21 cellular contexts compared by ENCODE assay signal in genomic region chr1:205601209-205601608, GRCh38.
"Had no signal": no experiment of that assay in that cellular context is flagged by ENCODE, and none has a peak within 500 bp of the region (broad histone marks: within the 10 kb centered on the region; RNA-seq: fewer than 3 reads in every experiment).

No MANE protein-coding gene starts in this region.

- H3K4me3 ChIP-seq: lung, right atrium auricular region, thyroid gland had no signal

- H3K4me3 Mint-ChIP-seq: activated B cell treated with CpG ODN at 0.5 μM for 24 hours; activated CD4-positive, alpha-beta memory T cell treated with anti-CD3 and anti-CD28 coated beads for 36 hours; activated naive CD4-positive, alpha-beta T cell treated with anti-CD3 and anti-CD28 coated beads, Interleukin-2, amount 10 ng/mL, durations not matched to agents 7 days and 5 days; activated naive CD8-positive, alpha-beta T cell treated with anti-CD3 and anti-CD28 coated beads, Interleukin-2, amount 50 U/mL, for 24 hours; endodermal cell had no signal

- H3K27ac ChIP-seq: brain microvascular endothelial cell, right atrium auricular region, thyroid gland had no signal

- DNase-seq: activated B cell treated with CpG ODN at 0.5 μM for 24 hours; activated CD4-positive, alpha-beta memory T cell treated with anti-CD3 and anti-CD28 coated beads for 36 hours; activated CD4-positive, alpha-beta T cell treated with anti-CD3 and anti-CD28 coated beads for 4 hours; activated effector memory CD4-positive, alpha-beta T cell treated with Interleukin-2 at 50 U/mL for 16 hours; activated naive CD4-positive, alpha-beta T cell treated with anti-CD3 and anti-CD28 coated beads, Interleukin-2, amount 10 ng/mL, durations not matched to agents 7 days and 5 days; activated naive CD8-positive, alpha-beta T cell treated with anti-CD3 and anti-CD28 coated beads, Interleukin-2, amount 50 U/mL, for 24 hours; activated T-cell treated with anti-CD3 and anti-CD28 coated beads, Interleukin-2, amount 50 U/mL, for 48 hours; anterior cingulate cortex; brain microvascular endothelial cell; central memory CD4-positive, alpha-beta T cell; endodermal cell; erythroblast; head of caudate nucleus; left colon; stimulated activated CD4-positive, alpha-beta T cell treated with anti-CD3 and anti-CD28 coated beads, Interleukin-2, amount 100 ng/mL, for 24 hours; stimulated activated naive CD4-positive, alpha-beta T cell treated with Interleukin-2 at 50 U/mL for 16 hours; SW 1271; thyroid gland had no signal

- ATAC-seq: activated naive CD8-positive, alpha-beta T cell treated with anti-CD3 and anti-CD28 coated beads, Interleukin-2, amount 50 U/mL, for 24 hours; left colon had no signal

- H3K36me3 ChIP-seq: right atrium auricular region, thyroid gland had no signal

- H3K9me3 Mint-ChIP-seq: activated B cell treated with CpG ODN at 0.5 μM for 24 hours; activated CD4-positive, alpha-beta memory T cell treated with anti-CD3 and anti-CD28 coated beads for 36 hours; activated naive CD4-positive, alpha-beta T cell treated with anti-CD3 and anti-CD28 coated beads, Interleukin-2, amount 10 ng/mL, durations not matched to agents 7 days and 5 days; activated naive CD8-positive, alpha-beta T cell treated with anti-CD3 and anti-CD28 coated beads, Interleukin-2, amount 50 U/mL, for 24 hours; endodermal cell had no signal

- H3K4me1 Mint-ChIP-seq: endodermal cell had no signal

- H3K27me3 ChIP-seq: brain microvascular endothelial cell, right atrium auricular region, thyroid gland had no signal

- H3K27ac Mint-ChIP-seq: activated B cell treated with CpG ODN at 0.5 μM for 24 hours, endodermal cell, progenitor cell of endocrine pancreas had no signal

- H3K27me3 Mint-ChIP-seq: activated B cell treated with CpG ODN at 0.5 μM for 24 hours; activated CD4-positive, alpha-beta memory T cell treated with anti-CD3 and anti-CD28 coated beads for 36 hours; activated naive CD4-positive, alpha-beta T cell treated with anti-CD3 and anti-CD28 coated beads, Interleukin-2, amount 10 ng/mL, durations not matched to agents 7 days and 5 days; activated naive CD8-positive, alpha-beta T cell treated with anti-CD3 and anti-CD28 coated beads, Interleukin-2, amount 50 U/mL, for 24 hours; progenitor cell of endocrine pancreas had no signal

- H3K9me3 ChIP-seq: right atrium auricular region, thyroid gland had no signal
